ENCODE assay signal across 19 cellular contexts in genomic region chr2:27194538-27195354, GRCh38. TPM values are rescaled to one million over a fixed set of nuclear protein-coding genes. Genes with fewer than 3 reads are reported as not detected.
DNase-seq lines count a peak whose midpoint lies in the region; ATAC-seq and TF ChIP-seq lines count a peak whose summit lies in the region.
"Had no signal": no experiment of that assay in that cellular context is flagged by ENCODE, and none has a peak within 500 bp of the region (broad histone marks: within the 10 kb centered on the region; RNA-seq: fewer than 3 reads in every experiment).

No MANE protein-coding gene starts in this region.

- intact Hi-C loops in right lobe of liver (cut with DNase I), result loop anchor here in 1 of 2 donors (10.0 kb wide), 1 partner anchor 100 kb away; no protein-coding TSS in a partner anchor

- no peaks in the 10 kb centered on the region for H3K36me3 ChIP-seq in right lobe of liver

- TF ChIP-seq CTCF in right lobe of liver (IDR thresholded peaks at IDR 0.05), result no peak

- WGBS in right lobe of liver (ENCODE audit: insufficient coverage, low coverage, low lambda C conversion rate, missing lambda C conversion rate), result 40% methylated on average over 17 of the region's 17 CpGs

- ATAC-seq in right lobe of liver, result peak; percentile 76 to 88 (median 84)
- no peak for ATAC-seq in HG03460 (IDR thresholded peaks at IDR 0.05; ENCODE audit: unreplicated experiment)
- no peak for ATAC-seq in GM19467 (IDR thresholded peaks at IDR 0.05; ENCODE audit: unreplicated experiment)
- ATAC-seq: left lung had no signal

- no peak for TF ChIP-seq POLR2A in right lobe of liver (IDR thresholded peaks at IDR 0.05)

- no peaks in the 10 kb centered on the region for H3K27me3 ChIP-seq in right lobe of liver
- H3K27me3 ChIP-seq: heart right ventricle, left lung had no signal

- peaks cover 0 to 13% (median 4%) of the 10 kb centered on the region in 4 donors for H3K4me1 ChIP-seq in right lobe of liver
- H3K4me1 ChIP-seq: heart right ventricle, left lung, tibial nerve had no signal

- no peaks in the 10 kb centered on the region for H3K9me3 ChIP-seq in right lobe of liver
- H3K9me3 ChIP-seq: heart right ventricle, left lung, tibial nerve had no signal

- DNase-seq in DMS79 (lab: John Stamatoyannopoulos, UW), result peak; percentile 12
- DNase-seq in DMS79 treated with DMSO at 0.1 percent for 48 hours (lab: John Stamatoyannopoulos, UW), result no peak
- DNase-seq in SW480 (ENCODE audit: low spot score), result peak; percentile 42
- DNase-seq in right lobe of liver, result peak; percentile 56 to 68 (median 66)
- DNase-seq: activated CD4-positive, alpha-beta T cell treated with anti-CD3 and anti-CD28 coated beads for 48 hours; activated T-cell treated with anti-CD3 and anti-CD28 coated beads, Interleukin-2, amount 50 U/mL, for 1 hour; cerebellar nuclear complex; heart right ventricle; left lung; naive B cell; NCI-H226; stimulated activated CD8-positive, alpha-beta memory T cell treated with anti-CD3 and anti-CD28 coated beads, Interleukin-4, amount 100 ng/mL, for 48 hours had no signal

- no peak overlapping the region for H3K4me3 ChIP-seq in right lobe of liver
- H3K4me3 ChIP-seq: heart right ventricle, left lung, tibial nerve had no signal

- H3K27ac ChIP-seq in right lobe of liver, result peak overlapping the region; percentile 69 to 80 (median 74)
- H3K27ac ChIP-seq: heart right ventricle, left lung, tibial nerve had no signal

RNA-seq across cellular contexts. Expression of gene ATRAID, which starts 17.1 kb away (rescaled TPM):
- 10 to 100 TPM; 30.7 to 65.8 (median 35.9) TPM for total RNA-seq in right lobe of liver

RNA-seq across cellular contexts. Expression of gene SLC5A6, which starts 17.3 kb away (rescaled TPM):
- total RNA-seq in right lobe of liver, result 100 to 1,000 TPM in 3 of 6 experiments, 10 to 100 TPM in 3; 57.5 to 151 (median 90.3) TPM

RNA-seq across cellular contexts. Expression of gene CAD, which starts 22.4 kb away (rescaled TPM):
- 10 to 100 TPM; 12.3 to 24.0 (median 16.3) TPM for total RNA-seq in right lobe of liver

RNA-seq across cellular contexts. Expression of gene TCF23, which starts 45.9 kb away (rescaled TPM):
- under 1 TPM in 1 of 6 experiments, not detected in 5; 0.04 TPM for total RNA-seq in right lobe of liver
- total RNA-seq: A172, endothelial cell of umbilical vein, H1, RPMI7951, tibial nerve had no signal

RNA-seq across cellular contexts. Expression of gene PRR30, which starts 55.5 kb away (rescaled TPM):
- not detected for total RNA-seq in right lobe of liver
- total RNA-seq: A172, endothelial cell of umbilical vein, H1, heart right ventricle, left lung, RPMI7951, tibial nerve had no signal

Comparison
In these comparisons a context has a peak if more than half of its experiments do, and no peak if none do; other contexts are left out.
1. ATAC-seq: peak in right lobe of liver (4 of 4); none in HG03460 (single experiment) and GM19467 (single experiment).